Comparison of ENCODE assay signal across 1 cellular context in the genomic region with DNA sequence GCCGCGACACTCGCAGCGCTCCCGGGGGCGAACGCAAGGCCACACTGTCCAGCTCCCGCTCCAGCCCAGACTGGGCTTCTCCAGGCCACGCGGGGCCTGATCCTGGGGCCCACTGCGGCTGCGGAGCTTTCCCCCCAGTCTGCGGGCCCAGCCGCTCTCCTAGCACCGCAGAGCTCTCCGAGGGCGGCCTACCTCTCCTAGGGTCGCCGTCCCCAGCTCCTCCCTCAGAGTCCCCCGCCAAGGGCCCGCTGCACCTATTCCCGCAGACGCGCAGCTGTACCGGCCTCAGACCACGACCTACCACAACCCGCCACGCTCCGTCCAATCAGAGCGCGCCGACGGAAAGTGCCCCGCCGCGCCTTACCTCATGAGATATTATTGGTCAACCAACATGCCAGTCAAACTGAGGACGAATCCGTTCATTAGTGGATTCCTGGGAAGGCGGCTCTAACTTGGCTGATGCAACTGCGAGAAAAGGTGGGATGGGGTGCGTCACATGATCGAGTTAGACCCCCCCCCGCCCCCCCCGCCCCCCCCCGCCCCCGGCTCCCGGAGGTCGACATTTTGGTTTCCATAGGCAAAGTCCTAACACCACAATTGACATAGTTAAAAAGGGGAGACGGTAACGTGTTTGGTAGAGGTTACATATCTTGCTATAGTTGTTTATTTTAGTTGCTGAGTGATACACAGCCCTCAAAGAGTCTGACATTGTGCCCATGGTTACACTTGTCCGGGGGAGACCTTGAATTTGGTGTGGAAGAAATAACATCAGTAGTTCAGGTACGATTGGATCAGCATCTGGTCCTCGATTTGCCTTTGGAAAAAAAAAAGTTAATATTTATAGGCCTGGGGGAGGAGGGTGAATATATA.
TF ChIP-seq lines count a peak whose summit lies in the region.

Gene AARS1, minus strand, starts transcription at position 278 of the 870 bp plus-strand sequence. CDS start 6,743 bp downstream, outside the sequence.

TF ChIP-seq in GM12878, 131 proteins besides CTCF, POLR2A, EP300 and RAD21 (continued from another document):
- TF ChIP-seq LARP7 (IDR thresholded peaks at IDR 0.05), result peak; percentile 82; the same call in 1 of the 2 replicates
- TF ChIP-seq GATAD2B (conservative IDR thresholded peaks at IDR 0.05; ENCODE audit: low read depth), result no peak; the same call in none of the 2 replicates
- no peak for TF ChIP-seq SPI1 (IDR thresholded peaks at IDR 0.05; ENCODE audit: borderline replicate concordance, insufficient read depth, low read depth, low read length)
- TF ChIP-seq, protein P1, sequence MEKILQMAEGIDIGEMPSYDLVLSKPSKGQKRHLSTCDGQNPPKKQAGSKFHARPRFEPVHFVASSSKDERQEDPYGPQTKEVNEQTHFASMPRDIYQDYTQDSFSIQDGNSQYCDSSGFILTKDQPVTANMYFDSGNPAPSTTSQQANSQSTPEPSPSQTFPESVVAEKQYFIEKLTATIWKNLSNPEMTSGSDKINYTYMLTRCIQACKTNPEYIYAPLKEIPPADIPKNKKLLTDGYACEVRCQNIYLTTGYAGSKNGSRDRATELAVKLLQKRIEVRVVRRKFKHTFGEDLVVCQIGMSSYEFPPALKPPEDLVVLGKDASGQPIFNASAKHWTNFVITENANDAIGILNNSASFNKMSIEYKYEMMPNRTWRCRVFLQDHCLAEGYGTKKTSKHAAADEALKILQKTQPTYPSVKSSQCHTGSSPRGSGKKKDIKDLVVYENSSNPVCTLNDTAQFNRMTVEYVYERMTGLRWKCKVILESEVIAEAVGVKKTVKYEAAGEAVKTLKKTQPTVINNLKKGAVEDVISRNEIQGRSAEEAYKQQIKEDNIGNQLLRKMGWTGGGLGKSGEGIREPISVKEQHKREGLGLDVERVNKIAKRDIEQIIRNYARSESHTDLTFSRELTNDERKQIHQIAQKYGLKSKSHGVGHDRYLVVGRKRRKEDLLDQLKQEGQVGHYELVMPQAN (conservative IDR thresholded peaks at IDR 0.05), result peak; percentile 97
- peak; percentile 84 for TF ChIP-seq RUNX3 (IDR thresholded peaks at IDR 0.05; ENCODE audit: low read length)
- no peak for TF ChIP-seq ZBTB33 (IDR thresholded peaks at IDR 0.05)
- TF ChIP-seq CEBPB (IDR thresholded peaks at IDR 0.05; ENCODE audit: borderline replicate concordance in 1 of 2, low read depth in 2 of 2, low read length in 2 of 2), result peak in 1 of 2 experiments; percentile 92; a peak in 2 of 4 replicates
- no peak for TF ChIP-seq TCF7 (IDR thresholded peaks at IDR 0.05; ENCODE audit: borderline replicate concordance)
- no peak for TF ChIP-seq NBN (IDR thresholded peaks at IDR 0.05)
- TF ChIP-seq, protein P2, sequence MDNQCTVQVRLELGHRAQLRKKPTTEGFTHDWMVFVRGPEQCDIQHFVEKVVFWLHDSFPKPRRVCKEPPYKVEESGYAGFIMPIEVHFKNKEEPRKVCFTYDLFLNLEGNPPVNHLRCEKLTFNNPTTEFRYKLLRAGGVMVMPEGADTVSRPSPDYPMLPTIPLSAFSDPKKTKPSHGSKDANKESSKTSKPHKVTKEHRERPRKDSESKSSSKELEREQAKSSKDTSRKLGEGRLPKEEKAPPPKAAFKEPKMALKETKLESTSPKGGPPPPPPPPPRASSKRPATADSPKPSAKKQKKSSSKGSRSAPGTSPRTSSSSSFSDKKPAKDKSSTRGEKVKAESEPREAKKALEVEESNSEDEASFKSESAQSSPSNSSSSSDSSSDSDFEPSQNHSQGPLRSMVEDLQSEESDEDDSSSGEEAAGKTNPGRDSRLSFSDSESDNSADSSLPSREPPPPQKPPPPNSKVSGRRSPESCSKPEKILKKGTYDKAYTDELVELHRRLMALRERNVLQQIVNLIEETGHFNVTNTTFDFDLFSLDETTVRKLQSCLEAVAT (IDR thresholded peaks at IDR 0.05), result peak; percentile 22; the same call in 1 of the 2 replicates
- 0 out of 2 replicates have a peak, but pooled peaks have one; percentile 63 for TF ChIP-seq CHD1 (IDR thresholded peaks at IDR 0.05; ENCODE audit: low read depth, low read length)
- TF ChIP-seq RFX5 (IDR thresholded peaks at IDR 0.05; ENCODE audit: low read depth, low read length), result no peak
- TF ChIP-seq PAX8 (IDR thresholded peaks at IDR 0.05), result no peak
- no peak for TF ChIP-seq YBX1 (IDR thresholded peaks at IDR 0.05)
- TF ChIP-seq EGR1 (IDR thresholded peaks at IDR 0.05; ENCODE audit: borderline replicate concordance in 1 of 2, low read depth in 2 of 2, low read length in 2 of 2), result 0 out of 3 replicates have a peak, but pooled peaks of 1 of the 2 experiments have one; percentile 36
- no peak for TF ChIP-seq ZNF207 (IDR thresholded peaks at IDR 0.05; ENCODE audit: borderline replicate concordance)
